ENCODE assay signal across 29 cellular contexts in the genomic region with DNA sequence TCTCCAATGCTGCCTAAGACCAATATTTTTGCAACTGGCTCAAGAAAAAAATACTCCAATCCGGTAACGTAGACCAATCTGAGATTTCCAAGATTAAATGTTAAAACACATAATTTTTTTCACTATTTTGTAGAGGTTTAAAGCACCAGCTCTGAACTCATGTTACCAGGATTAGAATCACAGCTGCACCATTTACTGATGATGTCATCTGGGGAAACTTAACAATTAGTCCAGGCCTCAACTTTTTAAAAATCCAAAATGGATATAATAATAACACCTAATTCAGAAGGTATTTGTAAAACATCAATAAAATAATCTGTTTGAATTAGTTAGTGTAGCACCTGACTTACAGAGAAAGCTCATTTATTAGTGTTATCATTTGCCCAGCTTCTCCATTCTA. TPM values are rescaled to one million over a fixed set of nuclear protein-coding genes. Genes with fewer than 3 reads are reported as not detected.
"Had no signal": no experiment of that assay in that cellular context is flagged by ENCODE, and none has a peak within 500 bp of the region (broad histone marks: within the 10 kb centered on the region; RNA-seq: fewer than 3 reads in every experiment).

No MANE protein-coding gene starts in this region.

- DNase-seq: colonic mucosa; cortex of kidney; effector CD8-positive, alpha-beta T cell; effector memory CD8-positive, alpha-beta T cell; endodermal cell; erythroblast; esophagus squamous epithelium; foreskin fibroblast; foreskin melanocyte; gastrocnemius medialis; glutamatergic neuron; head of caudate nucleus; heart right ventricle; hippocampal formation; left cardiac atrium; left lung; left ventricle myocardium superior; lower lobe of right lung; mesenchymal stem cell; mucosa of descending colon had no signal

- H3K27ac ChIP-seq: colonic mucosa, epithelial cell of prostate, esophagus squamous epithelium, gastrocnemius medialis, heart right ventricle, left lung, lower lobe of right lung had no signal

- H3K4me1 ChIP-seq: colonic mucosa, esophagus squamous epithelium, gastrocnemius medialis, heart right ventricle, left lung, lower lobe of right lung had no signal

- ATAC-seq: effector memory CD8-positive, alpha-beta T cell; esophagus mucosa; gastrocnemius medialis; heart right ventricle; left cardiac atrium; left lung; left ventricle myocardium superior; lower lobe of right lung; mucosa of descending colon had no signal

- H3K27me3 ChIP-seq: colonic mucosa, gastrocnemius medialis, heart right ventricle, left lung had no signal

- FAIRE-seq: endometrium, keratinocyte had no signal

- H3K4me3 ChIP-seq: colonic mucosa, esophagus squamous epithelium, gastrocnemius medialis, heart right ventricle, left lung, lower lobe of right lung, mucosa of descending colon had no signal

- H3K36me3 ChIP-seq: colonic mucosa, esophagus squamous epithelium, gastrocnemius medialis, heart right ventricle, left lung, lower lobe of right lung had no signal

- H3K9me3 ChIP-seq: colonic mucosa, esophagus squamous epithelium, gastrocnemius medialis, heart right ventricle, left lung, lower lobe of right lung, mucosa of descending colon had no signal

RNA-seq across cellular contexts. Expression of gene PON1, which starts 14.4 kb away (rescaled TPM):
- total RNA-seq: colonic mucosa, dermis microvascular lymphatic vessel endothelial cell, esophagus mucosa, esophagus squamous epithelium, glomerular endothelial cell, heart right ventricle, kidney epithelial cell, left cardiac atrium, left ventricle myocardium superior, lung microvascular endothelial cell, mesothelial cell of epicardium, mucosa of descending colon had no signal
- polyA plus RNA-seq: keratinocyte had no signal
